ENCODE assay signal across 13 cellular contexts in genomic region chr5:67451640-67452279, GRCh38.
"Had no signal": no experiment of that assay in that cellular context is flagged by ENCODE, and none has a peak within 500 bp of the region (broad histone marks: within the 10 kb centered on the region; RNA-seq: fewer than 3 reads in every experiment).

No MANE protein-coding gene starts in this region.

- H3K27ac ChIP-seq: colonic mucosa, esophagus squamous epithelium, foreskin keratinocyte, left ventricle myocardium inferior, lower lobe of right lung, sigmoid colon had no signal

- H3K27me3 ChIP-seq: colonic mucosa, esophagus squamous epithelium, foreskin keratinocyte, sigmoid colon had no signal

- DNase-seq: colonic mucosa; dermis blood vessel endothelial cell; esophagus squamous epithelium; foreskin keratinocyte; immature natural killer cell; left ventricle myocardium inferior; lower lobe of right lung; posterior cingulate gyrus; sigmoid colon; small intestine; stimulated activated CD4-positive, alpha-beta T cell treated with anti-CD3 and anti-CD28 coated beads, Interleukin-2, amount 100 ng/mL, for 48 hours; stimulated activated naive CD4-positive, alpha-beta T cell treated with Interleukin-2 at 50 U/mL for 16 hours; trophoblast cell had no signal

- ATAC-seq: foreskin keratinocyte, lower lobe of right lung had no signal

- H3K4me3 ChIP-seq: colonic mucosa, esophagus squamous epithelium, left ventricle myocardium inferior, lower lobe of right lung, sigmoid colon had no signal

- H3K36me3 ChIP-seq: colonic mucosa, esophagus squamous epithelium, left ventricle myocardium inferior, lower lobe of right lung, sigmoid colon had no signal

- H3K9me3 ChIP-seq: colonic mucosa, esophagus squamous epithelium, left ventricle myocardium inferior, lower lobe of right lung, sigmoid colon had no signal

- H3K4me1 ChIP-seq: colonic mucosa, esophagus squamous epithelium, foreskin keratinocyte, left ventricle myocardium inferior, lower lobe of right lung, sigmoid colon had no signal
